Comparison of ENCODE assay signal across 6 cellular contexts in genomic region chr4:141302926-141303325, GRCh38.
"Had no signal": no experiment of that assay in that cellular context is flagged by ENCODE, and none has a peak within 500 bp of the region (broad histone marks: within the 10 kb centered on the region; RNA-seq: fewer than 3 reads in every experiment).

No MANE protein-coding gene starts in this region.

- DNase-seq: IMR-90, KBM-7 had no signal

- H3K4me3 Mint-ChIP-seq: IgD-negative memory B cell had no signal

- H3K27ac ChIP-seq: HL-60 had no signal

- ATAC-seq: HepG2, K562 had no signal

- H3K4me3 ChIP-seq: K562 had no signal

- H3K36me3 Mint-ChIP-seq: IgD-negative memory B cell had no signal

- H3K9me3 Mint-ChIP-seq: IgD-negative memory B cell had no signal

- H3K27ac Mint-ChIP-seq: IgD-negative memory B cell had no signal
